In genomic region chr12:111546171-111546570, GRCh38 we compare ENCODE assay signal across 1 cellular context.
TF ChIP-seq lines count a peak whose summit lies in the region.

No MANE protein-coding gene starts in this region.

TF ChIP-seq in WTC11, 78 proteins besides CTCF, POLR2A, EP300 and RAD21 (continued from another document):
- TF ChIP-seq, protein P1, sequence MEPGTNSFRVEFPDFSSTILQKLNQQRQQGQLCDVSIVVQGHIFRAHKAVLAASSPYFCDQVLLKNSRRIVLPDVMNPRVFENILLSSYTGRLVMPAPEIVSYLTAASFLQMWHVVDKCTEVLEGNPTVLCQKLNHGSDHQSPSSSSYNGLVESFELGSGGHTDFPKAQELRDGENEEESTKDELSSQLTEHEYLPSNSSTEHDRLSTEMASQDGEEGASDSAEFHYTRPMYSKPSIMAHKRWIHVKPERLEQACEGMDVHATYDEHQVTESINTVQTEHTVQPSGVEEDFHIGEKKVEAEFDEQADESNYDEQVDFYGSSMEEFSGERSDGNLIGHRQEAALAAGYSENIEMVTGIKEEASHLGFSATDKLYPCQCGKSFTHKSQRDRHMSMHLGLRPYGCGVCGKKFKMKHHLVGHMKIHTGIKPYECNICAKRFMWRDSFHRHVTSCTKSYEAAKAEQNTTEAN (CRISPR knock-in tag; IDR thresholded peaks at IDR 0.05) = no peak
- TF ChIP-seq, protein P2, sequence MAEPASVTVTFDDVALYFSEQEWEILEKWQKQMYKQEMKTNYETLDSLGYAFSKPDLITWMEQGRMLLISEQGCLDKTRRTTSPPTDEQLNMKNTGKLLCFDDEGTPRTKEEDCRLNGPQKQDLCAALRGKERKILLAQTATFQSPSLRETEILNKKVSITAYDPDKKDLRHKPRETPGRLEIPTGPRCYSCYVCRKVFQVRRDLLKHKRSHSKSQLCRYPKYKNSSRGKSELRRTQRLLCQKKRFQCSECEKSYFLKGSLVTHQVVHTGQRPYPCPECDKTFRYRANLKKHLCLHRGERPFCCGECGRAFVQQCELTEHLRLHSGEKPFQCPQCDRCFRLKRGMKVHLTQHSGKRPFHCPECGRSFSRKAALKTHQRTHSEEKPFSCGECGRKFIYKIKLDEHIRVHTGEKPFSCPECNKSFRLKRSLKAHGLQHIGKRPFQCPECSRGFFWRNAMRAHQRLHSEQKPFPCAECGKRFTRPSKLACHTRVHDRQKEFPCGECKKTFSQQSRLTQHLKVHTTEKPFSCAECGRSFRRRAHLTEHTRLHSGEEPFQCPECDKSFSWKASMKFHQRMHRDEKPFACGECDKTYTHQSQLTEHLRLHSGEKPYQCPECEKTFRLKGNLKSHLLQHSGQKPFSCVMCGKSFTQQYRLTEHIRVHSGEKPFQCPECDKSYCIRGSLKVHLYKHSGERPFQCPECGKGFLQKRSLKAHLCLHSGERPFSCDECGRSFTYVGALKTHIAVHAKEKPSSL (CRISPR knock-in tag; conservative IDR thresholded peaks at IDR 0.05) = no peak
- TF ChIP-seq ZBTB21 (CRISPR knock-in tag; IDR thresholded peaks at IDR 0.05; ENCODE audit: borderline replicate concordance) (no peak), ZNF232 (CRISPR knock-in tag; IDR thresholded peaks at IDR 0.05) (no peak), RELA (CRISPR knock-in tag; IDR thresholded peaks at IDR 0.05; ENCODE audit: borderline replicate concordance) (no peak), NFE2L1 (CRISPR knock-in tag; IDR thresholded peaks at IDR 0.05) (no peak), USF1 (CRISPR knock-in tag; IDR thresholded peaks at IDR 0.05) (no peak), ZSCAN18 (CRISPR knock-in tag; IDR thresholded peaks at IDR 0.05) (no peak), ZNF263 (CRISPR knock-in tag; IDR thresholded peaks at IDR 0.05; ENCODE audit: low read depth) (no peak), SP1 (CRISPR knock-in tag; conservative IDR thresholded peaks at IDR 0.05) (no peak), SMAD3 (CRISPR knock-in tag; IDR thresholded peaks at IDR 0.05; ENCODE audit: borderline replicate concordance) (no peak), ZNF416 (CRISPR knock-in tag; IDR thresholded peaks at IDR 0.05) (no peak), ETV6 (CRISPR knock-in tag; IDR thresholded peaks at IDR 0.05) (no peak), FOXJ3 (CRISPR knock-in tag; IDR thresholded peaks at IDR 0.05; ENCODE audit: borderline replicate concordance) (no peak), AR (CRISPR knock-in tag; IDR thresholded peaks at IDR 0.05) (no peak)
- TF ChIP-seq, protein P3, sequence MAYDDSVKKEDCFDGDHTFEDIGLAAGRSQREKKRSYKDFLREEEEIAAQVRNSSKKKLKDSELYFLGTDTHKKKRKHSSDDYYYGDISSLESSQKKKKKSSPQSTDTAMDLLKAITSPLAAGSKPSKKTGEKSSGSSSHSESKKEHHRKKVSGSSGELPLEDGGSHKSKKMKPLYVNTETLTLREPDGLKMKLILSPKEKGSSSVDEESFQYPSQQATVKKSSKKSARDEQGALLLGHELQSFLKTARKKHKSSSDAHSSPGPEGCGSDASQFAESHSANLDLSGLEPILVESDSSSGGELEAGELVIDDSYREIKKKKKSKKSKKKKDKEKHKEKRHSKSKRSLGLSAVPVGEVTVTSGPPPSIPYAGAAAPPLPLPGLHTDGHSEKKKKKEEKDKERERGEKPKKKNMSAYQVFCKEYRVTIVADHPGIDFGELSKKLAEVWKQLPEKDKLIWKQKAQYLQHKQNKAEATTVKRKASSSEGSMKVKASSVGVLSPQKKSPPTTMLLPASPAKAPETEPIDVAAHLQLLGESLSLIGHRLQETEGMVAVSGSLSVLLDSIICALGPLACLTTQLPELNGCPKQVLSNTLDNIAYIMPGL (CRISPR knock-in tag; IDR thresholded peaks at IDR 0.05) = no peak
